ENCODE assay signal across 18 cellular contexts in the genomic region with DNA sequence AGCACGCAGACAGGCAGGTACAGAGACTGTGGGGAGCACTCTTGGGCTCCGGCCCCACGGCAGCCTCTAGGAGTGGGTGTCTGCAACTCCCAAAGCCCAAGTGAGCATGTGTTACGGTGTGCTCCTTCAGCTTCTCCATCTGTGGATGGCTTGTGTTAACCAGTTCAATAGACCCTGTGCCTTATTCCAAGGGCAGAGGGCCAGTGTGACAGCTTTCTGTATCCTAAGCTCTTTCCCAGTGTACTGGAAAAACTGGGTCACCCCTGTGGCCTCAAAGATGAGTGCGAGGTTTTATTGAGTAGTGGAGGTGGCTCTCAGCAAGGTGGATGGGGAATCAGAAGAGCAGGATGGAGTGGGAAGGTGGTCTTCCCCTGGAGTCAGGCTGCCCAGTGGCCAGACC.
DNase-seq lines count a peak whose midpoint lies in the region; ATAC-seq, FAIRE-seq and TF ChIP-seq lines count a peak whose summit lies in the region.
"Had no signal": no experiment of that assay in that cellular context is flagged by ENCODE, and none has a peak within 500 bp of the region (broad histone marks: within the 10 kb centered on the region; RNA-seq: fewer than 3 reads in every experiment).

No MANE protein-coding gene starts in this region.

- no peak overlapping the region for H3K4me3 ChIP-seq in H1 (ENCODE audit: extremely low read depth in 1 of 4, insufficient read depth in 2 of 4, low read depth in 3 of 4, low read length in 4 of 4)

- no peak overlapping the region for H3K4ac ChIP-seq in H1 (replicated peaks; ENCODE audit: insufficient read length, low read depth, low read length)

- H2BK15ac ChIP-seq in H1 (ENCODE audit: low read length) = no peak overlapping the region

- H3K27ac ChIP-seq in H1 (ENCODE audit: low read depth, low read length) = no peak overlapping the region

- DNase-seq in HTR-8/SVneo (ENCODE audit: insufficient read length, low spot score) = no peak
- DNase-seq in cerebellar cortex (ENCODE audit: low spot score) = peak; percentile 96
- DNase-seq in H1 (ENCODE audit: low read depth in 1 of 2, low spot score in 2 of 2) = no peak
- DNase-seq in stimulated activated effector memory CD8-positive, alpha-beta T cell treated with anti-CD3 and anti-CD28 coated beads, Interleukin-12 subunit alpha, Interleukin-12 subunit beta, amount 100 ng/mL, for 72 hours (ENCODE audit: low spot score in 2 of 2) = no peak
- no peak for DNase-seq in nucleus accumbens (lab: John Stamatoyannopoulos, UW)
- DNase-seq: Caco-2; CD4-positive, alpha-beta memory T cell; DMS153; DND-41; GDM1; GOT3; H7; HCEC 1CT had no signal

- peak overlapping the region; percentile 31; the same call in 1 of the 2 replicates for H4K8ac ChIP-seq in H1 (ENCODE audit: extremely low read depth, insufficient read depth, low read length)

- peaks cover 0 to 3% (median 1%) of the 10 kb centered on the region in 4 experiments; a peak in 2 of 7 replicates for H3K4me1 ChIP-seq in H1 (replicated peaks in 1 of 4; ENCODE audit: control insufficient read depth in 3 of 4, insufficient read depth in 4 of 4, low read length in 3 of 4)
- H3K4me1 ChIP-seq: Caco-2 had no signal

- H3K9ac ChIP-seq in H1 (replicated peaks in 1 of 4; ENCODE audit: extremely low read depth in 1 of 4, low read depth in 3 of 4, low read length in 3 of 4) = no peak overlapping the region

- H4K91ac ChIP-seq in H1 (replicated peaks; ENCODE audit: insufficient read length, low read length) = no peak overlapping the region

- no peak overlapping the region for H3K4me2 ChIP-seq in H1 (ENCODE audit: insufficient read depth in 1 of 2, low read depth in 2 of 2, low read length in 2 of 2)

- H2BK20ac ChIP-seq in H1 (ENCODE audit: low read length) = no peak overlapping the region

- CTCF ChIA-PET in H1 (lab: Charles Lee; ENCODE audit: partially characterized antibody) = no interaction called here

- H3K27me3 ChIP-seq in H1 (replicated peaks in 1 of 4; ENCODE audit: control insufficient read depth in 3 of 4, extremely low read depth in 1 of 4, insufficient read depth in 3 of 4, low read length in 3 of 4) = no peaks in the 10 kb centered on the region

- TF ChIP-seq EP300 in H1 (IDR thresholded peaks at IDR 0.05; ENCODE audit: borderline replicate concordance in 1 of 2, low read depth in 2 of 2, low read length in 2 of 2) = no peak

- H2AK5ac ChIP-seq in H1 (ENCODE audit: low read depth, low read length) = no peak overlapping the region

- H3K4me3 Mint-ChIP-seq in stimulated activated effector memory CD8-positive, alpha-beta T cell treated with anti-CD3 and anti-CD28 coated beads, Interleukin-12 subunit alpha, Interleukin-12 subunit beta, amount 100 ng/mL, for 72 hours = no peak overlapping the region
- H3K4me3 Mint-ChIP-seq: CD4-positive, alpha-beta memory T cell had no signal

- no peaks in the 10 kb centered on the region for H3K9me3 ChIP-seq in H1 (ENCODE audit: insufficient read depth in 2 of 2, low read depth in 1 of 2, low read length in 1 of 2)
- H3K9me3 ChIP-seq: Caco-2 had no signal

- no peak for TF ChIP-seq RAD21 in H1 (IDR thresholded peaks at IDR 0.05 in 1 of 2, conservative IDR thresholded peaks at IDR 0.05 in 1 of 2; ENCODE audit: low read depth in 2 of 2, low read length in 2 of 2)

- no peak for TF ChIP-seq POLR2A in H1 (IDR thresholded peaks at IDR 0.05; ENCODE audit: control extremely low read depth in 1 of 2, low read depth in 2 of 2, low read length in 2 of 2)

- H3K9me3 Mint-ChIP-seq in stimulated activated effector memory CD8-positive, alpha-beta T cell treated with anti-CD3 and anti-CD28 coated beads, Interleukin-12 subunit alpha, Interleukin-12 subunit beta, amount 100 ng/mL, for 72 hours = no peaks in the 10 kb centered on the region

- no peak overlapping the region for H2BK5ac ChIP-seq in H1 (ENCODE audit: low read depth, low read length)

- POLR2A ChIA-PET in H1 (lab: Charles Lee; ENCODE audit: partially characterized antibody) = no interaction called here

- no peak overlapping the region for H3K27ac Mint-ChIP-seq in stimulated activated effector memory CD8-positive, alpha-beta T cell treated with anti-CD3 and anti-CD28 coated beads, Interleukin-12 subunit alpha, Interleukin-12 subunit beta, amount 100 ng/mL, for 72 hours
- H3K27ac Mint-ChIP-seq: CD4-positive, alpha-beta memory T cell had no signal

- no peak for TF ChIP-seq CTCF in H1 (IDR thresholded peaks at IDR 0.05; ENCODE audit: control extremely low read depth in 1 of 3, insufficient read depth in 1 of 3, low read depth in 1 of 3, low read length in 3 of 3)

- WGBS in H1 (ENCODE audit: extremely low coverage in 1 of 2, insufficient coverage in 1 of 2, insufficient read length in 1 of 2, insufficient replicate concordance in 2 of 2, low coverage in 1 of 2, low lambda C conversion rate in 2 of 2, missing lambda C conversion rate in 1 of 2), 2 experiments = 90% methylated on average over 5 of the region's 5 CpGs; no CpG with 5 or more reads in 1 of the 2 experiments

- no peaks in the 10 kb centered on the region for H3K36me3 Mint-ChIP-seq in stimulated activated effector memory CD8-positive, alpha-beta T cell treated with anti-CD3 and anti-CD28 coated beads, Interleukin-12 subunit alpha, Interleukin-12 subunit beta, amount 100 ng/mL, for 72 hours
- H3K36me3 Mint-ChIP-seq: CD4-positive, alpha-beta memory T cell had no signal

- H3K23me2 ChIP-seq in H1 (ENCODE audit: low read depth, low read length) = no peaks in the 10 kb centered on the region; the same call in 1 of the 2 replicates

- no peaks in the 10 kb centered on the region for H3K79me2 ChIP-seq in H1 (ENCODE audit: control insufficient read depth in 1 of 2, insufficient read depth in 2 of 2, low read length in 2 of 2)

- no peak overlapping the region for H2BK12ac ChIP-seq in H1 (ENCODE audit: low read depth, low read length)

- no peak overlapping the region for H4K5ac ChIP-seq in H1 (ENCODE audit: insufficient read length, low read depth, low read length)

- H3K56ac ChIP-seq in H1 (replicated peaks; ENCODE audit: insufficient read length, low read depth, low read length) = no peak overlapping the region

- no peak overlapping the region for H2BK120ac ChIP-seq in H1 (replicated peaks; ENCODE audit: low read depth, low read length)

- no peak overlapping the region for H3K18ac ChIP-seq in H1 (ENCODE audit: extremely low read depth, low read length)

- H3K23ac ChIP-seq in H1 (ENCODE audit: insufficient read length) = no peak overlapping the region

- no peak overlapping the region for H3K14ac ChIP-seq in H1 (ENCODE audit: insufficient read length)

- FAIRE-seq in HTR-8/SVneo (lab: Jason Lieb, UNC) (peak; percentile 58), H1 (lab: Jason Lieb, UNC) (no peak)
- FAIRE-seq: GM12891, GM18507 had no signal

- no peaks in the 10 kb centered on the region for H3K4me1 Mint-ChIP-seq in stimulated activated effector memory CD8-positive, alpha-beta T cell treated with anti-CD3 and anti-CD28 coated beads, Interleukin-12 subunit alpha, Interleukin-12 subunit beta, amount 100 ng/mL, for 72 hours
- H3K4me1 Mint-ChIP-seq: CD4-positive, alpha-beta memory T cell had no signal

- H3K36me3 ChIP-seq in H1 (ENCODE audit: control insufficient read depth in 2 of 4, insufficient read depth in 4 of 4, low read length in 3 of 4) = peaks cover 0 to 5% (median 2%) of the 10 kb centered on the region in 4 experiments; a peak in 2 of 8 replicates

- no peaks in the 10 kb centered on the region for H4K20me1 ChIP-seq in H1 (replicated peaks in 1 of 2; ENCODE audit: control insufficient read depth in 1 of 2, insufficient read depth in 2 of 2, low read length in 2 of 2)

- H2AFZ ChIP-seq in H1 (ENCODE audit: low read length) = no peak overlapping the region

- H3K79me1 ChIP-seq in H1 (ENCODE audit: low read depth, low read length) = no peaks in the 10 kb centered on the region; the same call in 1 of the 2 replicates

- peak; percentile 16 for ATAC-seq in stimulated activated effector memory CD8-positive, alpha-beta T cell treated with anti-CD3 and anti-CD28 coated beads, Interleukin-12 subunit alpha, Interleukin-12 subunit beta, amount 100 ng/mL, for 72 hours
- ATAC-seq in HG02840 (IDR thresholded peaks at IDR 0.05; ENCODE audit: low FRiP score, unreplicated experiment) (no peak), HG02763 (IDR thresholded peaks at IDR 0.05; ENCODE audit: unreplicated experiment) (no peak), HG03354 (IDR thresholded peaks at IDR 0.05; ENCODE audit: poor library complexity, severe bottlenecking, unreplicated experiment) (no peak)

TF ChIP-seq in H1, 55 proteins besides CTCF, POLR2A, EP300 and RAD21:
- TF ChIP-seq RFX5 (IDR thresholded peaks at IDR 0.05; ENCODE audit: borderline replicate concordance, low read depth, low read length) (no peak), BRCA1 (IDR thresholded peaks at IDR 0.05; ENCODE audit: low read depth, low read length) (no peak), TCF12 (IDR thresholded peaks at IDR 0.05; ENCODE audit: low read depth, low read length) (no peak), CBX5 (IDR thresholded peaks at IDR 0.05; ENCODE audit: low read depth, low read length) (no peak), GTF2F1 (IDR thresholded peaks at IDR 0.05; ENCODE audit: borderline replicate concordance, low read depth, low read length) (no peak), KDM5A (IDR thresholded peaks at IDR 0.05; ENCODE audit: low read length) (no peak), ASH2L (IDR thresholded peaks at IDR 0.05; ENCODE audit: low read length) (no peak), YY1 (IDR thresholded peaks at IDR 0.05; ENCODE audit: low read depth, low read length) (no peak), CBX8 (IDR thresholded peaks at IDR 0.05; ENCODE audit: borderline replicate concordance, low read depth, low read length) (no peak), POLR2AphosphoS5 (IDR thresholded peaks at IDR 0.05; ENCODE audit: low read depth, low read length) (no peak), GABPA (IDR thresholded peaks at IDR 0.05; ENCODE audit: borderline replicate concordance, insufficient read depth, low read length) (no peak)
- TF ChIP-seq, protein P1, sequence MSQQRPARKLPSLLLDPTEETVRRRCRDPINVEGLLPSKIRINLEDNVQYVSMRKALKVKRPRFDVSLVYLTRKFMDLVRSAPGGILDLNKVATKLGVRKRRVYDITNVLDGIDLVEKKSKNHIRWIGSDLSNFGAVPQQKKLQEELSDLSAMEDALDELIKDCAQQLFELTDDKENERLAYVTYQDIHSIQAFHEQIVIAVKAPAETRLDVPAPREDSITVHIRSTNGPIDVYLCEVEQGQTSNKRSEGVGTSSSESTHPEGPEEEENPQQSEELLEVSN (IDR thresholded peaks at IDR 0.05) = no peak
